23 cellular contexts compared by ENCODE assay signal in the genomic region with DNA sequence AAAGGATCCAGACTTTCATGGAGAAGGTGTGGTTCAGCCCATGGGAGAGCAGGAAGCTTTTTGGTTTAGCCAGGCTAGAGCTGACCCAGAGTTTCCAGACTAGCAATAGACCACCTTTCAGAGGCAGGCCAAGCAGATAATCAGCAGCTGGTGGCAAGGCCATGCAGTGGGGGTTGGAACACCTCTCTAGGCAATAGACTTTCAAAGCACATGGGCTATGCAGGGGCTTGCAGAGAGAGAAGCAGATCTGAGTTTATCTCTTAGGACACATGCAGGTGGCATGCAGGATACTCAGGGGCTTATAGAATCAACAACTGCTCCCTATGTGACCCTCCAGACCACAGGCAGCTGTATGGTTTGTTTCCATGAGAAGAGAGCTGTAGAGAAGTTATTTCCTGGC.
"Had no signal": no experiment of that assay in that cellular context is flagged by ENCODE, and none has a peak within 500 bp of the region (broad histone marks: within the 10 kb centered on the region; RNA-seq: fewer than 3 reads in every experiment).

No MANE protein-coding gene starts in this region.

- DNase-seq: colonic mucosa; cortex of kidney; effector CD8-positive, alpha-beta T cell; effector memory CD8-positive, alpha-beta T cell; endodermal cell; erythroblast; esophagus squamous epithelium; foreskin fibroblast; foreskin melanocyte; gastrocnemius medialis; glutamatergic neuron; head of caudate nucleus; heart right ventricle; hippocampal formation; left cardiac atrium; left lung; left ventricle myocardium superior; lower lobe of right lung; mesenchymal stem cell; midbrain had no signal

- H3K36me3 ChIP-seq: colonic mucosa, esophagus squamous epithelium, gastrocnemius medialis, heart right ventricle, left lung, lower lobe of right lung had no signal

- H3K4me1 ChIP-seq: colonic mucosa, esophagus squamous epithelium, gastrocnemius medialis, heart right ventricle, left lung, lower lobe of right lung had no signal

- H3K27me3 ChIP-seq: colonic mucosa, esophagus squamous epithelium, gastrocnemius medialis, left lung had no signal

- H3K27ac ChIP-seq: colonic mucosa, epithelial cell of prostate, esophagus squamous epithelium, gastrocnemius medialis, heart right ventricle, left lung, lower lobe of right lung had no signal

- H3K9me3 Mint-ChIP-seq: endodermal cell had no signal

- H3K27me3 Mint-ChIP-seq: dendritic cell treated with granulocyte-macrophage colony-stimulating factor and Interleukin-4, amounts not matched to agents 40 ng/mL and 50 ng/mL, for 4 days; effector memory CD8-positive, alpha-beta T cell had no signal

- H3K4me3 Mint-ChIP-seq: dendritic cell treated with granulocyte-macrophage colony-stimulating factor and Interleukin-4, amounts not matched to agents 40 ng/mL and 50 ng/mL, for 4 days; effector memory CD8-positive, alpha-beta T cell; endodermal cell had no signal

- H3K27ac Mint-ChIP-seq: dendritic cell treated with granulocyte-macrophage colony-stimulating factor and Interleukin-4, amounts not matched to agents 40 ng/mL and 50 ng/mL, for 4 days; effector memory CD8-positive, alpha-beta T cell; endodermal cell had no signal

- H3K4me3 ChIP-seq: colonic mucosa, esophagus squamous epithelium, gastrocnemius medialis, heart right ventricle, left lung, lower lobe of right lung had no signal

- ATAC-seq: effector memory CD8-positive, alpha-beta T cell; esophagus mucosa; gastrocnemius medialis; heart right ventricle; left cardiac atrium; left lung; left ventricle myocardium superior; lower lobe of right lung had no signal

- H3K4me1 Mint-ChIP-seq: endodermal cell had no signal
